1 cellular context compared by ENCODE assay signal in genomic region chr5:64292611-64293215, GRCh38.
TF ChIP-seq lines count a peak whose summit lies in the region.

No MANE protein-coding gene starts in this region.

TF ChIP-seq in IMR-90, 13 proteins besides CTCF, POLR2A, EP300 and RAD21:
- TF ChIP-seq SMC3 (IDR thresholded peaks at IDR 0.05; ENCODE audit: low read depth, low read length) = no peak
- no peak for TF ChIP-seq RCOR1 (IDR thresholded peaks at IDR 0.05; ENCODE audit: insufficient replicate concordance, low read length)
- TF ChIP-seq RFX5 (IDR thresholded peaks at IDR 0.05; ENCODE audit: low read depth, low read length) = no peak
- TF ChIP-seq BHLHE40 (IDR thresholded peaks at IDR 0.05; ENCODE audit: low read depth, low read length) = no peak
- TF ChIP-seq MXI1 (IDR thresholded peaks at IDR 0.05; ENCODE audit: borderline replicate concordance, low read depth, low read length) = no peak
- TF ChIP-seq MAZ (IDR thresholded peaks at IDR 0.05; ENCODE audit: borderline replicate concordance, low read depth, low read length) = no peak
- no peak for TF ChIP-seq ELK1 (IDR thresholded peaks at IDR 0.05; ENCODE audit: borderline replicate concordance, low read depth, low read length)
- no peak for TF ChIP-seq CHD1 (IDR thresholded peaks at IDR 0.05; ENCODE audit: low read depth, low read length)
- no peak for TF ChIP-seq USF2 (IDR thresholded peaks at IDR 0.05; ENCODE audit: low read depth, low read length)
- TF ChIP-seq CEBPB (IDR thresholded peaks at IDR 0.05; ENCODE audit: low read depth, low read length) = no peak
- TF ChIP-seq FOS (IDR thresholded peaks at IDR 0.05; ENCODE audit: low read depth, low read length) = no peak
- TF ChIP-seq NFE2L2 (IDR thresholded peaks at IDR 0.05; ENCODE audit: low read depth, low read length) = no peak
